In the genomic region with DNA sequence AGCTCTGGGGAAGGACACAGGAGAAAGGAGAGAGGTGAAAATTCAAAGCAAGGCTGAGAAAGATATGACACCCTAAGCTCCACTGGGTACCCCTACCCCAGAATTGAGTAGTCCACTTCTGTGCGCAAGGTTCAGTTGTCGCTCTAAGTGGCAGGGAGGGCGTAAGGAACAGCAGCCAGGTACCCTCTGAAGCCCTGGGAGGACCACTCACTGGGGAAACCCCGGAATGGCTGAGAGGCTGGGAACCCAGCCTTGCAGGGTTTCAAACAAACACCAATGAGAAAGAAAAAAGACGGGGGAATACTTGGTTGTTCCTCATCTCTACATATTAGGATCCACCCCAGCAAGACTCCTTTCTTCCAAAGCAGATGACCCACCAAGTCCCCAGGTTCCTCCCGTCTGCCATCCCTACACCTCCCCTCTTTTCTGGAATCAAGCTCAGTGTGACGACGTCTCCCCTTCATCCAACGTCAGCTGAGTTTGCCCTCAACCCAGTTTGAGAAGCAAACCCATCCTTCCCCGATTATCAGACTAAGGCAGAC, we compare ENCODE assay signal across 2 cellular contexts.
TF ChIP-seq lines count a peak whose summit lies in the region.

No MANE protein-coding gene starts in this region.

TF ChIP-seq in SK-N-SH, 30 proteins besides CTCF, POLR2A, EP300 and RAD21 (continued from another document):
- TF ChIP-seq FOSL2 (IDR thresholded peaks at IDR 0.05; ENCODE audit: borderline replicate concordance, low read depth) (no peak), NFIC (IDR thresholded peaks at IDR 0.05; ENCODE audit: borderline replicate concordance) (no peak), IRF3 (IDR thresholded peaks at IDR 0.05; ENCODE audit: low read depth, low read length) (no peak), GATA2 (CRISPR knock-in tag; IDR thresholded peaks at IDR 0.05) (no peak), RFX5 (IDR thresholded peaks at IDR 0.05; ENCODE audit: low read length) (no peak), TEAD4 (IDR thresholded peaks at IDR 0.05; ENCODE audit: borderline replicate concordance, insufficient read depth) (no peak), GABPA (IDR thresholded peaks at IDR 0.05; ENCODE audit: low read depth) (no peak), YY1 (IDR thresholded peaks at IDR 0.05; ENCODE audit: low read depth) (no peak), MXI1 (IDR thresholded peaks at IDR 0.05; ENCODE audit: low read depth, low read length) (no peak), FOXM1 (IDR thresholded peaks at IDR 0.05; ENCODE audit: low read depth) (no peak), NRF1 (IDR thresholded peaks at IDR 0.05; ENCODE audit: low read depth, low read length) (no peak), JUND (IDR thresholded peaks at IDR 0.05) (no peak), TCF12 (IDR thresholded peaks at IDR 0.05) (no peak), POLR2AphosphoS5 (IDR thresholded peaks at IDR 0.05; ENCODE audit: low read depth, low read length) (no peak), TAF1 (IDR thresholded peaks at IDR 0.05; ENCODE audit: borderline replicate concordance, low read depth, low read length) (no peak), MEF2A (IDR thresholded peaks at IDR 0.05; ENCODE audit: borderline replicate concordance, low read depth) (no peak)
- TF ChIP-seq, protein P1, sequence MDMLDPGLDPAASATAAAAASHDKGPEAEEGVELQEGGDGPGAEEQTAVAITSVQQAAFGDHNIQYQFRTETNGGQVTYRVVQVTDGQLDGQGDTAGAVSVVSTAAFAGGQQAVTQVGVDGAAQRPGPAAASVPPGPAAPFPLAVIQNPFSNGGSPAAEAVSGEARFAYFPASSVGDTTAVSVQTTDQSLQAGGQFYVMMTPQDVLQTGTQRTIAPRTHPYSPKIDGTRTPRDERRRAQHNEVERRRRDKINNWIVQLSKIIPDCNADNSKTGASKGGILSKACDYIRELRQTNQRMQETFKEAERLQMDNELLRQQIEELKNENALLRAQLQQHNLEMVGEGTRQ (IDR thresholded peaks at IDR 0.05; ENCODE audit: borderline replicate concordance, low read depth, low read length) = no peak
TF ChIP-seq in SK-N-SH: peak in this region for 0.

TF ChIP-seq in HEK293T, 16 proteins besides CTCF, POLR2A, EP300 and RAD21 (continued from another document):
- TF ChIP-seq ZNF384 (IDR thresholded peaks at IDR 0.05) = no peak
- no peak for TF ChIP-seq FOXA1 (IDR thresholded peaks at IDR 0.05)
- no peak for TF ChIP-seq SUZ12 (IDR thresholded peaks at IDR 0.05)
- TF ChIP-seq FOXK2 (IDR thresholded peaks at IDR 0.05) = no peak
- no peak for TF ChIP-seq TARDBP (IDR thresholded peaks at IDR 0.05)
- TF ChIP-seq LEF1 (IDR thresholded peaks at IDR 0.05; ENCODE audit: borderline replicate concordance) = no peak
- TF ChIP-seq FOXM1 (IDR thresholded peaks at IDR 0.05; ENCODE audit: borderline replicate concordance) = no peak
- TF ChIP-seq ELF4 (IDR thresholded peaks at IDR 0.05) = no peak
- no peak for TF ChIP-seq SP1 (IDR thresholded peaks at IDR 0.05)
- TF ChIP-seq CTBP1 (IDR thresholded peaks at IDR 0.05; ENCODE audit: borderline replicate concordance) = no peak
- no peak for TF ChIP-seq L3MBTL2 (conservative IDR thresholded peaks at IDR 0.05)
- TF ChIP-seq NFRKB (IDR thresholded peaks at IDR 0.05) = no peak
- TF ChIP-seq PKNOX1 (IDR thresholded peaks at IDR 0.05) = no peak
- TF ChIP-seq BHLHE40 (IDR thresholded peaks at IDR 0.05; ENCODE audit: borderline replicate concordance) = no peak
